In the genomic region with DNA sequence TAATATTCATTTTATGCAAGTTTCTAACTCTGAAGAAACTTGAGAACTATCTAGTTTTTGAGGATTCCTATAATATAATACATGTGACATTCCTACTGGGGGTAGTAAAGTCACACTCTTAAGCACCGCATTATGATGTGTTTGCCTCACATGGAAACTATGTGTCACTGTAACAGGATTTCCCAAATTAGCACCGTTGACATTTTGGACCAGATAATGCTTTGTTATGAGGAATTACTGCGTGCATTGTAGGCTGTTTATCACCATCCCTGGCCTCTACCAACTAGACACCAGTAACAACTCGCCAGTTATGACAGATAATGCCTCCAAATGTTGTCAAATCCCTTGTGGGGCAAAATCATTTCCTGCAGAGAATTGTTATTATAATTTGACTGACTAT, we compare ENCODE assay signal across 20 cellular contexts.
"Had no signal": no experiment of that assay in that cellular context is flagged by ENCODE, and none has a peak within 500 bp of the region (broad histone marks: within the 10 kb centered on the region; RNA-seq: fewer than 3 reads in every experiment).

No MANE protein-coding gene starts in this region.

- H3K4me3 ChIP-seq: colonic mucosa, neural progenitor cell, psoas muscle, upper lobe of left lung had no signal

- H3K27ac ChIP-seq: colonic mucosa, neural progenitor cell, psoas muscle, testis, upper lobe of left lung had no signal

- H3K9me3 ChIP-seq: colonic mucosa, psoas muscle, testis, upper lobe of left lung had no signal

- H3K36me3 ChIP-seq: colonic mucosa, neural progenitor cell, upper lobe of left lung had no signal

- ATAC-seq: activated CD8-positive, alpha-beta T cell treated with anti-CD3 and anti-CD28 coated beads, Interleukin-2, amount 10 ng/mL, durations not matched to agents 7 days and 5 days; left lobe of liver; naive thymus-derived CD4-positive, alpha-beta T cell; psoas muscle; sciatic nerve; stimulated activated effector memory CD8-positive, alpha-beta T cell treated with anti-CD3 and anti-CD28 coated beads, Interleukin-12 subunit alpha, Interleukin-12 subunit beta, amount 100 ng/mL, for 72 hours had no signal

- H3K27me3 ChIP-seq: colonic mucosa, neural progenitor cell, testis, upper lobe of left lung had no signal

- H3K4me1 ChIP-seq: colonic mucosa, neural progenitor cell, psoas muscle, testis, upper lobe of left lung had no signal

- DNase-seq: activated CD4-positive, alpha-beta T cell treated with anti-CD3 and anti-CD28 coated beads, Interleukin-2, amount 10 ng/mL, durations not matched to agents 24 days and 14 days; activated CD4-positive, CD25-positive, alpha-beta regulatory T cell; activated CD8-positive, alpha-beta T cell treated with anti-CD3 and anti-CD28 coated beads, Interleukin-2, amount 10 ng/mL, durations not matched to agents 7 days and 5 days; activated naive CD4-positive, alpha-beta T cell treated with Interleukin-2 at 50 U/mL for 16 hours; activated naive CD8-positive, alpha-beta T cell treated with anti-CD3 and anti-CD28 coated beads, Interleukin-2, amount 10 ng/mL, durations not matched to agents 7 days and 5 days; activated T-cell treated with anti-CD3 and anti-CD28 coated beads, Interleukin-2, amount 50 U/mL, for 24 hours; anterior cingulate cortex; colonic mucosa; glutamatergic neuron; kidney; mammary epithelial cell; naive thymus-derived CD4-positive, alpha-beta T cell; stimulated activated CD4-positive, alpha-beta T cell treated with anti-CD3 and anti-CD28 coated beads, Interleukin-4, amount 100 ng/mL, for 24 hours; testis; upper lobe of left lung had no signal
